7 cellular contexts compared by ENCODE assay signal in the genomic region with DNA sequence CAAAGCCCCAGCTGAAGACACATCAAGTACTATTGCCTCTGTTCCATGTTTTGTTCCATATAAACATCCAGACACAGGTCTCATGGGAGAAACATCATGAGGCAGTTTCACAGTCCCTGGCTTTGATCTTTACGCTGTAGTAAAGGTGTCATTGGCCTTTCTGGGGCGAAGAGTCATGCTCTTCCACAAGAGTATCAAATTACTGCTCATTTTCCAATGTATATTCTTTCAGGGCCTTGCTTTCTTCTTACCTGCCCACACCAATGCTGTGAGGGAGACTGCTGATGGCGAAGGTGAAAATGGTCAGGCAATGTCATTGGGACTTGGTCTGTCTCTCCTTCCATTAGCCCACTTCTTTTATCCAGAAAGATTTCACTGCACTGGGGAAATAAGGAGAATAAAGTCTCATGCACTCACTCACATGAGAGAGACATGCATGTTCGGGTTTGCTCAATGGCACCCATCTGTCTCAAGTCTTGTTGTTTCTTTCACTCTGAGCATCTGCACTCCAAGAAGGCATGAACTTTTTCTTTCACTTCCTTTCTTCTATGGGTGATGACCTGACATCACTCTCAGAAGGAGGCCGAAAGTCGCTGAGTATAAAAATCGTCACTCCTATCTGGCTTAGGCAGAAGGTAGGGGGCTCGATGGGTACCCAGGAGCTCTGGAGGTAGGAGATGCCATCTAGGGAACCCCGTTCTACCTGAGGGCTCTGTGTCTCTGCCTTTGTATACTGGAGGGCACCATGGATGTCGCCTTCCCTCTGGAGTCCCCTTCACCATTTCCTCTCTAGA. TPM values are rescaled to one million over a fixed set of nuclear protein-coding genes. Genes with fewer than 3 reads are reported as not detected.
A peak's percentile ranks its signal among the peaks of the same experiment; 100 is the strongest.
DNase-seq lines count a peak whose midpoint lies in the region; ATAC-seq and TF ChIP-seq lines count a peak whose summit lies in the region.

No MANE protein-coding gene starts in this region.

- H3K4me3 ChIP-seq in H7 (ENCODE audit: insufficient read depth, low read depth, low read length) (peak overlapping the region; percentile 82; the same call in 1 of the 2 replicates), esophagus squamous epithelium (peak overlapping the region in 3 of 4 donors; percentile 76 to 83 (median 79)), spleen (peak overlapping the region in 7 of 8 donors; percentile 51 to 87 (median 63))

- TF ChIP-seq CTCF in esophagus squamous epithelium (IDR thresholded peaks at IDR 0.05) (no peak), spleen (IDR thresholded peaks at IDR 0.05 in 8 of 11, conservative IDR thresholded peaks at IDR 0.05 in 3 of 11) (no peak)

- H3K36me3 ChIP-seq in H7 (replicated peaks; ENCODE audit: control insufficient read depth, insufficient read depth, low read length), result no peaks in the 10 kb centered on the region; the same call in 1 of the 2 replicates
- H3K36me3 ChIP-seq in esophagus squamous epithelium, result no peaks in the 10 kb centered on the region
- peaks cover 0 to 6% (median 0%) of the 10 kb centered on the region in 6 donors for H3K36me3 ChIP-seq in spleen

- H3K4me1 ChIP-seq in esophagus squamous epithelium (peaks cover 29 to 57% (median 34%) of the 10 kb centered on the region in 3 donors), spleen (peaks cover 14 to 52% (median 41%) of the 10 kb centered on the region in 6 donors)

- DNase-seq in H7, result no peak
- DNase-seq in NCI-H510A (lab: John Stamatoyannopoulos, UW), result peak; percentile 21
- no peak for DNase-seq in esophagus squamous epithelium (lab: John Stamatoyannopoulos, UW)
- no peak for DNase-seq in spleen
- DNase-seq in NCI-H69 (lab: John Stamatoyannopoulos, UW), result no peak
- DNase-seq in T1000 (lab: John Stamatoyannopoulos, UW), result no peak

- intact Hi-C loops in esophagus squamous epithelium (cut with DNase I) (no loop called here), spleen (cut with DNase I; ENCODE audit: low total_unique reads) (loop anchor here (10.0 kb wide), 2 partner anchors 92 to 122 kb away; no protein-coding TSS in a partner anchor)

- 71 to 93% methylated on average over 9 to 10 of the region's 10 CpGs for WGBS in esophagus squamous epithelium, 2 donors
- 64 to 75% (median 67%) methylated on average over 10 of the region's 10 CpGs for WGBS in spleen, 5 donors

- H3K9me3 ChIP-seq in esophagus squamous epithelium, result no peaks in the 10 kb centered on the region
- peaks cover 0 to 6% (median 4%) of the 10 kb centered on the region in 8 donors for H3K9me3 ChIP-seq in spleen

- H3K27ac ChIP-seq in esophagus squamous epithelium (peak overlapping the region; percentile 86 to 93 (median 91)), spleen (peak overlapping the region; percentile 84 to 94 (median 91))

- peaks cover 17% of the 10 kb centered on the region for H3K27me3 ChIP-seq in H7 (ENCODE audit: control insufficient read depth, insufficient read depth, low read length)
- no peaks in the 10 kb centered on the region for H3K27me3 ChIP-seq in esophagus squamous epithelium
- peaks cover 0 to 14% (median 0%) of the 10 kb centered on the region in 7 donors for H3K27me3 ChIP-seq in spleen (replicated peaks in 1 of 7)

- TF ChIP-seq POLR2A in esophagus squamous epithelium (IDR thresholded peaks at IDR 0.05), result peak in 1 of 4 donors; percentile 50
- no peak for TF ChIP-seq POLR2A in spleen (IDR thresholded peaks at IDR 0.05)

- peak; percentile 55 for ATAC-seq in GM18861 (IDR thresholded peaks at IDR 0.05; ENCODE audit: unreplicated experiment)

RNA-seq across cellular contexts. Expression of gene JDP2, which starts 1.3 kb away (rescaled TPM):
- 30.2 and 37.9 TPM in 2 replicates for total RNA-seq in H7 (2014; rRNA removed; shearing (Covaris generic))
- total RNA-seq in esophagus squamous epithelium (10 to 100 TPM; 20.9 to 41.8 (median 36.9) TPM), spleen (100 to 1,000 TPM in 4 of 7 donors, 10 to 100 TPM in 3; 52.6 to 144 (median 123) TPM)
- 10 to 100 TPM; 18.2 to 89.1 (median 32.2) TPM for polyA plus RNA-seq in spleen
